Comparison of ENCODE assay signal across 8 cellular contexts in genomic region chr6:119349341-119350201, GRCh38. TPM values are rescaled to one million over a fixed set of nuclear protein-coding genes. Genes with fewer than 3 reads are reported as not detected.
DNase-seq lines count a peak whose midpoint lies in the region; ATAC-seq and TF ChIP-seq lines count a peak whose summit lies in the region.

Gene MAN1A1 (minus strand): TSS chr6:119349761. CDS start chr6:119349065, 696 bp downstream.

- peak; percentile 70 for ATAC-seq in GM21619 (IDR thresholded peaks at IDR 0.05; ENCODE audit: unreplicated experiment)

- H3K36me3 ChIP-seq in SJCRH30 (no peaks in the 10 kb centered on the region), neutrophil (no peaks in the 10 kb centered on the region)

- H3K27me3 ChIP-seq in SJCRH30 (no peaks in the 10 kb centered on the region), neutrophil (no peaks in the 10 kb centered on the region)

- peak; percentile 68 for DNase-seq in EH (ENCODE audit: low read depth)
- DNase-seq in SJCRH30 = peak; percentile 78 to 90
- DNase-seq in activated gamma-delta T cell treated with anti-CD3 and anti-CD28 coated beads, Interleukin-2, amount 50 U/mL, for 16 hours (ENCODE audit: low read depth) = peak; percentile 82
- DNase-seq in foreskin melanocyte = peak; percentile 55
- peak in 47 of 49 donors; percentile 19 to 86 (median 63) for DNase-seq in substantia nigra (lab: John Stamatoyannopoulos, UW)

- H3K4me3 ChIP-seq in SJCRH30 (peak within 1 kb of the TSS; percentile 82), neutrophil (ENCODE audit: low read depth in 1 of 2, low read length in 1 of 2) (peak within 1 kb of the TSS; percentile 88 to 89)

- no peak for TF ChIP-seq CTCF in neutrophil (IDR thresholded peaks at IDR 0.05)

- TF ChIP-seq EP300 in Ishikawa (IDR thresholded peaks at IDR 0.05; ENCODE audit: borderline replicate concordance) = no peak

- H3K27ac ChIP-seq in SJCRH30 (peak within 1 kb of the TSS; percentile 60), neutrophil (peak within 1 kb of the TSS; percentile 77), substantia nigra (ENCODE audit: low read depth, low read length, poor library complexity, severe bottlenecking) (peak within 1 kb of the TSS; percentile 72)

- no peak for TF ChIP-seq RAD21 in Ishikawa (IDR thresholded peaks at IDR 0.05; ENCODE audit: low read depth)

- H3K4me1 ChIP-seq in SJCRH30 (no peaks in the 10 kb centered on the region; the same call in 1 of the 2 replicates), neutrophil (ENCODE audit: control insufficient read depth in 1 of 2, insufficient read depth in 1 of 2, low read depth in 1 of 2, low read length in 1 of 2) (peaks cover 35 to 38% of the 10 kb centered on the region in 2 experiments)

- H3K9me3 ChIP-seq in SJCRH30 (replicated peaks) (no peaks in the 10 kb centered on the region), neutrophil (no peaks in the 10 kb centered on the region)

TF ChIP-seq in Ishikawa, 13 proteins besides CTCF, POLR2A, EP300 and RAD21:
- TF ChIP-seq CREB1 (IDR thresholded peaks at IDR 0.05; ENCODE audit: low read depth) (no peak; the same call in 1 of the 2 replicates), ZBTB7A (IDR thresholded peaks at IDR 0.05; ENCODE audit: low read depth) (peak; percentile 48; the same call in 1 of the 2 replicates), TAF1 (IDR thresholded peaks at IDR 0.05; ENCODE audit: low read depth) (peak; percentile 39; the same call in 1 of the 2 replicates), FOXM1 (IDR thresholded peaks at IDR 0.05; ENCODE audit: borderline replicate concordance, low read depth) (no peak), TEAD4 (IDR thresholded peaks at IDR 0.05) (no peak), MAX (IDR thresholded peaks at IDR 0.05) (peak; percentile 52; the same call in 1 of the 2 replicates), USF1 (IDR thresholded peaks at IDR 0.05) (no peak), TCF12 (IDR thresholded peaks at IDR 0.05; ENCODE audit: low read depth) (no peak), NFIC (IDR thresholded peaks at IDR 0.05) (peak; percentile 33; the same call in 1 of the 2 replicates), EGR1 (IDR thresholded peaks at IDR 0.05) (peak; percentile 83), CEBPB (IDR thresholded peaks at IDR 0.05) (no peak), YY1 (IDR thresholded peaks at IDR 0.05; ENCODE audit: low read depth) (no peak)
- TF ChIP-seq, protein P1, sequence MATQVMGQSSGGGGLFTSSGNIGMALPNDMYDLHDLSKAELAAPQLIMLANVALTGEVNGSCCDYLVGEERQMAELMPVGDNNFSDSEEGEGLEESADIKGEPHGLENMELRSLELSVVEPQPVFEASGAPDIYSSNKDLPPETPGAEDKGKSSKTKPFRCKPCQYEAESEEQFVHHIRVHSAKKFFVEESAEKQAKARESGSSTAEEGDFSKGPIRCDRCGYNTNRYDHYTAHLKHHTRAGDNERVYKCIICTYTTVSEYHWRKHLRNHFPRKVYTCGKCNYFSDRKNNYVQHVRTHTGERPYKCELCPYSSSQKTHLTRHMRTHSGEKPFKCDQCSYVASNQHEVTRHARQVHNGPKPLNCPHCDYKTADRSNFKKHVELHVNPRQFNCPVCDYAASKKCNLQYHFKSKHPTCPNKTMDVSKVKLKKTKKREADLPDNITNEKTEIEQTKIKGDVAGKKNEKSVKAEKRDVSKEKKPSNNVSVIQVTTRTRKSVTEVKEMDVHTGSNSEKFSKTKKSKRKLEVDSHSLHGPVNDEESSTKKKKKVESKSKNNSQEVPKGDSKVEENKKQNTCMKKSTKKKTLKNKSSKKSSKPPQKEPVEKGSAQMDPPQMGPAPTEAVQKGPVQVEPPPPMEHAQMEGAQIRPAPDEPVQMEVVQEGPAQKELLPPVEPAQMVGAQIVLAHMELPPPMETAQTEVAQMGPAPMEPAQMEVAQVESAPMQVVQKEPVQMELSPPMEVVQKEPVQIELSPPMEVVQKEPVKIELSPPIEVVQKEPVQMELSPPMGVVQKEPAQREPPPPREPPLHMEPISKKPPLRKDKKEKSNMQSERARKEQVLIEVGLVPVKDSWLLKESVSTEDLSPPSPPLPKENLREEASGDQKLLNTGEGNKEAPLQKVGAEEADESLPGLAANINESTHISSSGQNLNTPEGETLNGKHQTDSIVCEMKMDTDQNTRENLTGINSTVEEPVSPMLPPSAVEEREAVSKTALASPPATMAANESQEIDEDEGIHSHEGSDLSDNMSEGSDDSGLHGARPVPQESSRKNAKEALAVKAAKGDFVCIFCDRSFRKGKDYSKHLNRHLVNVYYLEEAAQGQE (IDR thresholded peaks at IDR 0.05; ENCODE audit: low read depth) = no peak

RNA-seq across cellular contexts. Expression of gene MAN1A1, which starts in this region (rescaled TPM):
- 15.2 and 15.4 TPM in 2 replicates for total RNA-seq in SJCRH30 (2014; rRNA removed; shearing (Covaris generic))

Comparison
In these comparisons a context has a peak if more than half of its experiments do, and no peak if none do; other contexts are left out.
1. Peak in every context shown above with its lines: DNase-seq, ATAC-seq, H3K4me3 ChIP-seq and H3K27ac ChIP-seq.